ENCODE assay signal across 26 cellular contexts in genomic region chr20:33725607-33726264, GRCh38.
"Had no signal": no experiment of that assay in that cellular context is flagged by ENCODE, and none has a peak within 500 bp of the region (broad histone marks: within the 10 kb centered on the region; RNA-seq: fewer than 3 reads in every experiment).

No MANE protein-coding gene starts in this region.

- H3K4me3 ChIP-seq: pancreas, sigmoid colon, spleen, tibial artery had no signal

- H3K4me1 ChIP-seq: pancreas had no signal

- H3K27ac ChIP-seq: brain microvascular endothelial cell, pancreas, sigmoid colon, tibial artery had no signal

- ATAC-seq: activated CD8-positive, alpha-beta memory T cell treated with anti-CD3 and anti-CD28 coated beads, Interleukin-2, amount 10 ng/mL, durations not matched to agents 7 days and 5 days; activated T-helper 17 cell treated with anti-CD3 and anti-CD28 coated beads, Interleukin-2, amount 50 U/mL, for 72 hours; left lobe of liver; naive thymus-derived CD4-positive, alpha-beta T cell; pancreas had no signal

- H3K27ac Mint-ChIP-seq: activated CD4-positive, alpha-beta memory T cell treated with anti-CD3 and anti-CD28 coated beads, Interleukin-2, amount 10 ng/mL, durations not matched to agents 7 days and 5 days; activated CD8-positive, alpha-beta memory T cell treated with anti-CD3 and anti-CD28 coated beads, Interleukin-2, amount 10 ng/mL, durations not matched to agents 7 days and 5 days; activated naive CD8-positive, alpha-beta T cell treated with anti-CD3 and anti-CD28 coated beads, Interleukin-2, amount 10 ng/mL, durations not matched to agents 7 days and 5 days; activated T-helper 17 cell treated with anti-CD3 and anti-CD28 coated beads, Interleukin-2, amount 50 U/mL, for 72 hours; memory B cell; naive thymus-derived CD4-positive, alpha-beta T cell had no signal

- FAIRE-seq: endometrium, frontal cortex, kidney, pancreas had no signal

- H3K9me3 Mint-ChIP-seq: activated CD4-positive, alpha-beta memory T cell treated with anti-CD3 and anti-CD28 coated beads, Interleukin-2, amount 10 ng/mL, durations not matched to agents 7 days and 5 days; activated naive CD8-positive, alpha-beta T cell treated with anti-CD3 and anti-CD28 coated beads, Interleukin-2, amount 10 ng/mL, durations not matched to agents 7 days and 5 days; activated T-helper 17 cell treated with anti-CD3 and anti-CD28 coated beads, Interleukin-2, amount 50 U/mL, for 72 hours; central memory CD8-positive, alpha-beta T cell; memory B cell had no signal

- H3K27me3 Mint-ChIP-seq: activated CD4-positive, alpha-beta memory T cell treated with anti-CD3 and anti-CD28 coated beads, Interleukin-2, amount 10 ng/mL, durations not matched to agents 7 days and 5 days; activated CD8-positive, alpha-beta memory T cell treated with anti-CD3 and anti-CD28 coated beads, Interleukin-2, amount 10 ng/mL, durations not matched to agents 7 days and 5 days; activated naive CD8-positive, alpha-beta T cell treated with anti-CD3 and anti-CD28 coated beads, Interleukin-2, amount 10 ng/mL, durations not matched to agents 7 days and 5 days; activated T-helper 17 cell treated with anti-CD3 and anti-CD28 coated beads, Interleukin-2, amount 50 U/mL, for 72 hours; central memory CD8-positive, alpha-beta T cell; memory B cell; naive thymus-derived CD4-positive, alpha-beta T cell had no signal

- H3K4me1 Mint-ChIP-seq: activated T-helper 17 cell treated with anti-CD3 and anti-CD28 coated beads, Interleukin-2, amount 50 U/mL, for 72 hours had no signal

- DNase-seq: activated CD4-positive, alpha-beta memory T cell treated with anti-CD3 and anti-CD28 coated beads, Interleukin-2, amount 10 ng/mL, durations not matched to agents 7 days and 5 days; activated CD4-positive, alpha-beta T cell treated with anti-CD3 and anti-CD28 coated beads for 48 hours; activated CD4-positive, CD25-positive, alpha-beta regulatory T cell; activated CD8-positive, alpha-beta memory T cell treated with anti-CD3 and anti-CD28 coated beads, Interleukin-2, amount 10 ng/mL, durations not matched to agents 7 days and 5 days; activated naive CD4-positive, alpha-beta T cell treated with Interleukin-2 at 50 U/mL for 16 hours; activated naive CD8-positive, alpha-beta T cell treated with anti-CD3 and anti-CD28 coated beads, Interleukin-2, amount 10 ng/mL, durations not matched to agents 7 days and 5 days; brain microvascular endothelial cell; cortex of kidney; erythroblast; head of caudate nucleus; kidney; naive thymus-derived CD4-positive, alpha-beta T cell; pancreas; sigmoid colon; spleen; stimulated activated CD8-positive, alpha-beta memory T cell treated with anti-CD3 and anti-CD28 coated beads, Interleukin-4, amount 100 ng/mL, for 48 hours; stimulated activated naive CD4-positive, alpha-beta T cell; T-helper 1 cell; T-helper 9 cell; tibial artery had no signal

- H3K27me3 ChIP-seq: brain microvascular endothelial cell, pancreas, sigmoid colon, spleen, tibial artery had no signal

- H3K36me3 Mint-ChIP-seq: activated CD8-positive, alpha-beta memory T cell treated with anti-CD3 and anti-CD28 coated beads, Interleukin-2, amount 10 ng/mL, durations not matched to agents 7 days and 5 days; activated naive CD8-positive, alpha-beta T cell treated with anti-CD3 and anti-CD28 coated beads, Interleukin-2, amount 10 ng/mL, durations not matched to agents 7 days and 5 days; memory B cell; naive thymus-derived CD4-positive, alpha-beta T cell had no signal

- H3K4me3 Mint-ChIP-seq: activated CD4-positive, alpha-beta memory T cell treated with anti-CD3 and anti-CD28 coated beads, Interleukin-2, amount 10 ng/mL, durations not matched to agents 7 days and 5 days; activated CD8-positive, alpha-beta memory T cell treated with anti-CD3 and anti-CD28 coated beads, Interleukin-2, amount 10 ng/mL, durations not matched to agents 7 days and 5 days; activated naive CD8-positive, alpha-beta T cell treated with anti-CD3 and anti-CD28 coated beads, Interleukin-2, amount 10 ng/mL, durations not matched to agents 7 days and 5 days; activated T-helper 17 cell treated with anti-CD3 and anti-CD28 coated beads, Interleukin-2, amount 50 U/mL, for 72 hours; central memory CD8-positive, alpha-beta T cell; memory B cell; naive thymus-derived CD4-positive, alpha-beta T cell had no signal

- H3K9me3 ChIP-seq: pancreas, sigmoid colon, spleen, tibial artery had no signal

- H3K36me3 ChIP-seq: brain microvascular endothelial cell, pancreas, sigmoid colon, spleen, tibial artery had no signal
